Comparison of ENCODE assay signal across 16 cellular contexts in the genomic region with DNA sequence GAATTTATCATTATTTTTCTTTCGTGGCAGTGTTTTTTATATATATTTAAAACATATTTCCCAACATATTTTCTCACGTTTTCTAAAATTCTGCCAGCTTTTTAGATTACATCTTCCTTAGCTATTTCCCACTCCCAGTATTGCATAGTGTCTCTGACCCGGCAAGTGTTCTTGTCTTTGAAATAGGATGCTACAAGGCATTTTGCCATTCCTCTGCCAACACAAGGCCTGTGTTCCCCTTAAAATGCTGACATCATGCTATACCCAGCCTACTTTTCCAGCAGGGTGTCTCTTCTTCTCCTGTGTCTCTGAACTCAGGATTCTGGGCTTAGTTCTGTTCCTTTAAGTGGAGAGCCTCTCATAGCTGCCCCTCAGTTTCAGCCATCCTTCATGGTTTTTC.
"Had no signal": no experiment of that assay in that cellular context is flagged by ENCODE, and none has a peak within 500 bp of the region (broad histone marks: within the 10 kb centered on the region; RNA-seq: fewer than 3 reads in every experiment).

No MANE protein-coding gene starts in this region.

- H3K9me3 Mint-ChIP-seq: immature natural killer cell; T-helper 2 cell treated with Interferon-gamma antibody and Interleukin-4, amounts not matched to agents 5 μg/mL and 100 μg/mL, for 36 hours had no signal

- H3K27me3 Mint-ChIP-seq: activated CD8-positive, alpha-beta memory T cell treated with anti-CD3 and anti-CD28 coated beads, Interleukin-2, amount 10 ng/mL, durations not matched to agents 7 days and 5 days; activated T-cell treated with anti-CD3 and anti-CD28 coated beads, Interleukin-2, amount 50 U/mL, for 24 hours; stimulated activated naive CD8-positive, alpha-beta T cell treated with anti-CD3 and anti-CD28 coated beads, Interleukin-15, amount 100 ng/mL, for 72 hours had no signal

- H3K27ac ChIP-seq: prostate gland, sigmoid colon, testis had no signal

- H3K9me3 ChIP-seq: prostate gland, sigmoid colon, testis had no signal

- H3K4me3 ChIP-seq: prostate gland, sigmoid colon, testis had no signal

- H3K27ac Mint-ChIP-seq: activated CD8-positive, alpha-beta memory T cell treated with anti-CD3 and anti-CD28 coated beads, Interleukin-2, amount 10 ng/mL, durations not matched to agents 7 days and 5 days; activated T-cell treated with anti-CD3 and anti-CD28 coated beads, Interleukin-2, amount 50 U/mL, for 24 hours; immature natural killer cell; nephron; T-helper 2 cell treated with Interferon-gamma antibody and Interleukin-4, amounts not matched to agents 5 μg/mL and 100 μg/mL, for 36 hours had no signal

- H3K4me3 Mint-ChIP-seq: activated CD8-positive, alpha-beta memory T cell treated with anti-CD3 and anti-CD28 coated beads, Interleukin-2, amount 10 ng/mL, durations not matched to agents 7 days and 5 days; activated T-cell treated with anti-CD3 and anti-CD28 coated beads, Interleukin-2, amount 50 U/mL, for 24 hours; immature natural killer cell; nephron; stimulated activated naive CD8-positive, alpha-beta T cell treated with anti-CD3 and anti-CD28 coated beads, Interleukin-15, amount 100 ng/mL, for 72 hours; T-helper 2 cell treated with Interferon-gamma antibody and Interleukin-4, amounts not matched to agents 5 μg/mL and 100 μg/mL, for 36 hours had no signal

- DNase-seq: activated CD4-positive, alpha-beta T cell treated with anti-CD3 and anti-CD28 coated beads, Interleukin-2, amount 50 U/mL, for 48 hours; activated CD4-positive, CD25-positive, alpha-beta regulatory T cell treated with anti-CD3 and anti-CD28 coated beads, Interleukin-2, amount 50 U/mL, for 72 hours; activated CD8-positive, alpha-beta memory T cell treated with anti-CD3 and anti-CD28 coated beads, Interleukin-2, amount 10 ng/mL, durations not matched to agents 7 days and 5 days; activated effector memory CD4-positive, alpha-beta T cell treated with Interleukin-2 at 50 U/mL for 16 hours; activated T-cell treated with anti-CD3 and anti-CD28 coated beads, Interleukin-2, amount 50 U/mL, for 24 hours; immature natural killer cell; occipital lobe; sigmoid colon; stimulated activated CD4-positive, alpha-beta T cell treated with anti-CD3 and anti-CD28 coated beads, Interleukin-4, amount 100 ng/mL, for 24 hours; stimulated activated naive CD8-positive, alpha-beta T cell treated with anti-CD3 and anti-CD28 coated beads, Interleukin-15, amount 100 ng/mL, for 72 hours; SW 1271; testis had no signal

- ATAC-seq: activated CD8-positive, alpha-beta memory T cell treated with anti-CD3 and anti-CD28 coated beads, Interleukin-2, amount 10 ng/mL, durations not matched to agents 7 days and 5 days; activated naive CD4-positive, alpha-beta T cell treated with anti-CD3 and anti-CD28 coated beads, Interleukin-2, amount 50 U/mL, for 72 hours; stimulated activated naive CD8-positive, alpha-beta T cell treated with anti-CD3 and anti-CD28 coated beads, Interleukin-15, amount 100 ng/mL, for 72 hours had no signal

- H3K27me3 ChIP-seq: sigmoid colon, testis had no signal

- H3K4me1 ChIP-seq: prostate gland, sigmoid colon, testis had no signal
